ENCODE assay signal across 11 cellular contexts in genomic region chr4:23966720-23967119, GRCh38.
DNase-seq lines count a peak whose midpoint lies in the region; ATAC-seq and TF ChIP-seq lines count a peak whose summit lies in the region.
"Had no signal": no experiment of that assay in that cellular context is flagged by ENCODE, and none has a peak within 500 bp of the region (broad histone marks: within the 10 kb centered on the region; RNA-seq: fewer than 3 reads in every experiment).

No MANE protein-coding gene starts in this region.

- intact Hi-C loops in CD14-positive monocyte (cut with micrococcal nuclease) = no loop called here

- ATAC-seq in GM18867 (IDR thresholded peaks at IDR 0.05; ENCODE audit: unreplicated experiment) (peak; percentile 37), HG03095 (IDR thresholded peaks at IDR 0.05; ENCODE audit: unreplicated experiment) (no peak)
- no peak for ATAC-seq in activated T-cell treated with anti-CD3 and anti-CD28 coated beads, Interleukin-2, amount 50 U/mL, for 72 hours (replicated peaks in 1 of 2)
- ATAC-seq: activated CD4-positive, CD25-positive, alpha-beta regulatory T cell treated with anti-CD3 and anti-CD28 coated beads, Interleukin-2, amount 50 U/mL, for 24 hours had no signal

- no peak overlapping the region for H3K27ac Mint-ChIP-seq in CD14-positive monocyte
- no peak overlapping the region for H3K27ac Mint-ChIP-seq in activated T-cell treated with anti-CD3 and anti-CD28 coated beads, Interleukin-2, amount 50 U/mL, for 72 hours

- no peak overlapping the region for H3K4me3 Mint-ChIP-seq in CD14-positive monocyte
- no peak overlapping the region for H3K4me3 Mint-ChIP-seq in activated T-cell treated with anti-CD3 and anti-CD28 coated beads, Interleukin-2, amount 50 U/mL, for 72 hours

- no peaks in the 10 kb centered on the region for H3K36me3 Mint-ChIP-seq in CD14-positive monocyte
- no peaks in the 10 kb centered on the region for H3K36me3 Mint-ChIP-seq in activated T-cell treated with anti-CD3 and anti-CD28 coated beads, Interleukin-2, amount 50 U/mL, for 72 hours (ENCODE audit: insufficient read depth in 2 of 2)

- no peaks in the 10 kb centered on the region for H3K4me1 Mint-ChIP-seq in CD14-positive monocyte
- no peaks in the 10 kb centered on the region for H3K4me1 Mint-ChIP-seq in activated T-cell treated with anti-CD3 and anti-CD28 coated beads, Interleukin-2, amount 50 U/mL, for 72 hours (ENCODE audit: low read depth)

- TF ChIP-seq CTCF in CD14-positive monocyte (IDR thresholded peaks at IDR 0.05) = no peak

- peaks cover 0 to 4% (median 4%) of the 10 kb centered on the region in 3 donors for H3K27me3 Mint-ChIP-seq in CD14-positive monocyte (ENCODE audit: low read depth in 3 of 3)
- no peaks in the 10 kb centered on the region for H3K27me3 Mint-ChIP-seq in activated T-cell treated with anti-CD3 and anti-CD28 coated beads, Interleukin-2, amount 50 U/mL, for 72 hours (ENCODE audit: low read depth)

- H3K9me3 Mint-ChIP-seq in CD14-positive monocyte = peaks cover 0 to 3% (median 0%) of the 10 kb centered on the region in 7 donors
- H3K9me3 Mint-ChIP-seq in activated T-cell treated with anti-CD3 and anti-CD28 coated beads, Interleukin-2, amount 50 U/mL, for 72 hours = peaks cover 0 to 2% of the 10 kb centered on the region in 2 donors

- DNase-seq in AG20443 (ENCODE audit: low spot score) (peak; percentile 15), SK-N-DZ (ENCODE audit: low spot score) (peak; percentile 15), iris pigment epithelial cell (ENCODE audit: low read depth) (peak; percentile 1), CD14-positive monocyte (ENCODE audit: low spot score) (no peak)
- DNase-seq in activated CD8-positive, alpha-beta memory T cell treated with anti-CD3 and anti-CD28 coated beads for 24 hours = no peak
- DNase-seq in activated T-cell treated with anti-CD3 and anti-CD28 coated beads, Interleukin-2, amount 50 U/mL, for 72 hours = no peak
- DNase-seq: DMS79 treated with DMSO at 0.1 percent for 48 hours, occipital lobe had no signal

Comparison
In these comparisons a context has a peak if more than half of its experiments do, and no peak if none do; other contexts are left out.
1. DNase-seq: peak in AG20443 (single experiment), SK-N-DZ (single experiment) and iris pigment epithelial cell (single experiment); none in activated CD8-positive, alpha-beta memory T cell treated with anti-CD3 and anti-CD28 coated beads for 24 hours (single experiment), CD14-positive monocyte (single experiment) and activated T-cell treated with anti-CD3 and anti-CD28 coated beads, Interleukin-2, amount 50 U/mL, for 72 hours (0 of 2).